In the genomic region with DNA sequence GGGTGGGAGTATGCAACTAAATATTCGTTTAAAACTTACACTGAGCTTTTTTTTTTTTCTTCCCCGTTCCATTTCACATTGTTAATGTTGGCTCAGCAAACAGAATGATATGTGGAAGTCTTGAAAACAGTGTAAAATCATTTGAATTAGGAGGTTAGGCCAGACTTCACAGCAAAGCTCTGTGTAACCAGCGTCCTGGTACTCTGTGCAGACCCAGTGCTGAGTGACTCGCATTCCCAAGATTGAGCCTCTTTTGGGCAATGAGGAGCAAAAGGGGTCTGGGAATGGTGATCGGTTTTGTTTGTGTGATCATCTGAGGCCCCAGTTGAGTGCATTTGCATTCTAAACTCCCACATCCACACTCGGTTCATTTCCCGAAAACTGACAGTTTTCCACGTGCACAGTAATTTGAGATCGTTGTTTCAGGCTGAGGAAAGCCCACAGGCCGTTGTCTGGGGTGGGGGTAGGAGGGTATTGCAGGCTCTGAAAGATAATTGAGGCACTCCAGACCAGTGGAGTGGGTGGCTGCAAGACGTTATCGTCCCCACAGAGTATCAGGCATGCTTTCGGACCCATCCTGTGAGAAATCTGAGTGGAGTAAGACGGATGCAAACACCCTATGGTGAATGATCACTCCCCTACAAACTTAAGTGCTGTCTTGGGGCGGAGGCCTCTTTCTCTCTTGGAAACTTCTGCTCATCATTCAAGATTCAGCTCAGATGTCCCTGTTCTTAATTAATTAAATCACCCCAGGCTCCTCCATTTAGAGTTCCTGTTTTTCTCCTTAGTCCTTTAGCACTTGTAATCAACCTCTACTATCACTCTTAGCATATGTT, we compare ENCODE assay signal across 11 cellular contexts.
DNase-seq lines count a peak whose midpoint lies in the region; ATAC-seq and TF ChIP-seq lines count a peak whose summit lies in the region.
"Had no signal": no experiment of that assay in that cellular context is flagged by ENCODE, and none has a peak within 500 bp of the region (broad histone marks: within the 10 kb centered on the region; RNA-seq: fewer than 3 reads in every experiment).

No MANE protein-coding gene starts in this region.

- no peak for TF ChIP-seq POLR2A in gastrocnemius medialis (IDR thresholded peaks at IDR 0.05)

- H3K36me3 ChIP-seq in GM23338 (ENCODE audit: insufficient read depth): no peaks in the 10 kb centered on the region
- H3K36me3 ChIP-seq in WERI-Rb-1: no peaks in the 10 kb centered on the region
- no peaks in the 10 kb centered on the region for H3K36me3 ChIP-seq in left ventricle myocardium inferior
- no peaks in the 10 kb centered on the region for H3K36me3 ChIP-seq in gastrocnemius medialis

- peaks cover 41% of the 10 kb centered on the region for H3K4me1 Mint-ChIP-seq in GM23338

- H3K27me3 ChIP-seq in GM23338 (ENCODE audit: insufficient read depth) (no peaks in the 10 kb centered on the region), WERI-Rb-1 (ENCODE audit: insufficient read depth, low read depth, severe bottlenecking) (no peaks in the 10 kb centered on the region), left ventricle myocardium inferior (ENCODE audit: low read depth) (no peaks in the 10 kb centered on the region), gastrocnemius medialis (no peaks in the 10 kb centered on the region)

- no peak overlapping the region for H3K27ac Mint-ChIP-seq in GM23338
- H3K27ac Mint-ChIP-seq: activated naive CD8-positive, alpha-beta T cell had no signal

- peak; percentile 28 for ATAC-seq in GM23338
- ATAC-seq in gastrocnemius medialis: peak in 1 of 2 donors; percentile 21
- no peak for ATAC-seq in HG03565 (IDR thresholded peaks at IDR 0.05; ENCODE audit: unreplicated experiment)
- ATAC-seq in GM18870 (IDR thresholded peaks at IDR 0.05; ENCODE audit: unreplicated experiment): no peak

- H3K27ac ChIP-seq in GM23338 (ENCODE audit: low read depth) (peak overlapping the region; percentile 46), WERI-Rb-1 (peak overlapping the region; percentile 23; the same call in 1 of the 2 replicates), left ventricle myocardium inferior (replicated peaks) (peak overlapping the region; percentile 92), gastrocnemius medialis (peak overlapping the region; percentile 93 to 97 (median 94))

- peaks cover 84% of the 10 kb centered on the region for H3K4me1 ChIP-seq in GM23338 (ENCODE audit: insufficient read depth)
- peaks cover 100% of the 10 kb centered on the region for H3K4me1 ChIP-seq in left ventricle myocardium inferior
- peaks cover 100% of the 10 kb centered on the region in 2 donors for H3K4me1 ChIP-seq in gastrocnemius medialis

- peak overlapping the region; percentile 28 for H3K4me2 ChIP-seq in GM23338

- no peaks in the 10 kb centered on the region for H3K9me2 ChIP-seq in GM23338 (ENCODE audit: insufficient read depth)

- intact Hi-C loops in left ventricle myocardium inferior (cut with micrococcal nuclease): no loop called here
- intact Hi-C loops in gastrocnemius medialis (cut with DNase I; ENCODE audit: low total_unique reads): no loop called here

- H2AFZ ChIP-seq in GM23338: no peak overlapping the region

- no peaks in the 10 kb centered on the region for H3K9me3 Mint-ChIP-seq in GM23338

- no peak for TF ChIP-seq CTCF in GM23338 (conservative IDR thresholded peaks at IDR 0.05; ENCODE audit: low read depth in 2 of 2)
- no peak for TF ChIP-seq CTCF in WERI-Rb-1 (IDR thresholded peaks at IDR 0.05; ENCODE audit: low read depth, low read length)
- no peak for TF ChIP-seq CTCF in left ventricle myocardium inferior (IDR thresholded peaks at IDR 0.05; ENCODE audit: borderline replicate concordance)
- no peak for TF ChIP-seq CTCF in gastrocnemius medialis (IDR thresholded peaks at IDR 0.05 in 4 of 5, conservative IDR thresholded peaks at IDR 0.05 in 1 of 5)

- peaks cover 99% of the 10 kb centered on the region for H3K79me2 ChIP-seq in GM23338 (replicated peaks; ENCODE audit: insufficient read depth)

- H4K20me1 ChIP-seq in GM23338 (replicated peaks; ENCODE audit: insufficient read depth): peaks cover 14% of the 10 kb centered on the region

- H3K36me3 Mint-ChIP-seq in GM23338 (ENCODE audit: low read depth): no peaks in the 10 kb centered on the region
- H3K36me3 Mint-ChIP-seq: activated naive CD8-positive, alpha-beta T cell had no signal

- in situ Hi-C loops in gastrocnemius medialis (cut with MboI; ENCODE audit: low sequenced_read_pairs in 4 of 4): no loop called here

- DNase-seq in GM23338 (ENCODE audit: low spot score): peak; percentile 40
- no peak for DNase-seq in WERI-Rb-1
- DNase-seq in left ventricle myocardium inferior: no peak
- no peak for DNase-seq in gastrocnemius medialis
- no peak for DNase-seq in dedifferentiated amniotic fluid mesenchymal stem cell (ENCODE audit: extremely low spot score)
- no peak for DNase-seq in NCI-H226
- DNase-seq: NCI-H2171; stimulated activated CD4-positive, alpha-beta T cell treated with anti-CD3 and anti-CD28 coated beads, Interleukin-4, amount 100 ng/mL, for 24 hours had no signal

- H3K9me3 ChIP-seq in WERI-Rb-1 (ENCODE audit: severe bottlenecking): no peaks in the 10 kb centered on the region
- no peaks in the 10 kb centered on the region for H3K9me3 ChIP-seq in left ventricle myocardium inferior (replicated peaks)
- no peaks in the 10 kb centered on the region for H3K9me3 ChIP-seq in gastrocnemius medialis

- H3K4me3 Mint-ChIP-seq in GM23338: no peak overlapping the region

- H3F3A ChIP-seq in GM23338 (replicated peaks; ENCODE audit: low read depth): no peaks in the 10 kb centered on the region

- H3K27me3 Mint-ChIP-seq in GM23338 (ENCODE audit: insufficient read depth, low read depth, poor library complexity): no peaks in the 10 kb centered on the region
- H3K27me3 Mint-ChIP-seq: activated naive CD8-positive, alpha-beta T cell had no signal

- H3K4me3 ChIP-seq in GM23338: peak overlapping the region; percentile 6
- H3K4me3 ChIP-seq in WERI-Rb-1 (ENCODE audit: low read depth, low read length): no peak overlapping the region
- H3K4me3 ChIP-seq in left ventricle myocardium inferior: peak overlapping the region; percentile 43
- H3K4me3 ChIP-seq in gastrocnemius medialis: peak overlapping the region; percentile 9 to 34 (median 12)

TF ChIP-seq in GM23338, 12 proteins besides CTCF, POLR2A, EP300 and RAD21 (continues in another document):
- no peak for TF ChIP-seq STAT1 (IDR thresholded peaks at IDR 0.05; ENCODE audit: unreplicated experiment)
- no peak for TF ChIP-seq EZH2phosphoT487 (IDR thresholded peaks at IDR 0.05; ENCODE audit: unreplicated experiment)
- no peak for TF ChIP-seq JUNB (IDR thresholded peaks at IDR 0.05; ENCODE audit: unreplicated experiment)
- no peak for TF ChIP-seq CREB1 (CRISPR knock-in tag; IDR thresholded peaks at IDR 0.05; ENCODE audit: low read depth)
- TF ChIP-seq, protein P1, sequence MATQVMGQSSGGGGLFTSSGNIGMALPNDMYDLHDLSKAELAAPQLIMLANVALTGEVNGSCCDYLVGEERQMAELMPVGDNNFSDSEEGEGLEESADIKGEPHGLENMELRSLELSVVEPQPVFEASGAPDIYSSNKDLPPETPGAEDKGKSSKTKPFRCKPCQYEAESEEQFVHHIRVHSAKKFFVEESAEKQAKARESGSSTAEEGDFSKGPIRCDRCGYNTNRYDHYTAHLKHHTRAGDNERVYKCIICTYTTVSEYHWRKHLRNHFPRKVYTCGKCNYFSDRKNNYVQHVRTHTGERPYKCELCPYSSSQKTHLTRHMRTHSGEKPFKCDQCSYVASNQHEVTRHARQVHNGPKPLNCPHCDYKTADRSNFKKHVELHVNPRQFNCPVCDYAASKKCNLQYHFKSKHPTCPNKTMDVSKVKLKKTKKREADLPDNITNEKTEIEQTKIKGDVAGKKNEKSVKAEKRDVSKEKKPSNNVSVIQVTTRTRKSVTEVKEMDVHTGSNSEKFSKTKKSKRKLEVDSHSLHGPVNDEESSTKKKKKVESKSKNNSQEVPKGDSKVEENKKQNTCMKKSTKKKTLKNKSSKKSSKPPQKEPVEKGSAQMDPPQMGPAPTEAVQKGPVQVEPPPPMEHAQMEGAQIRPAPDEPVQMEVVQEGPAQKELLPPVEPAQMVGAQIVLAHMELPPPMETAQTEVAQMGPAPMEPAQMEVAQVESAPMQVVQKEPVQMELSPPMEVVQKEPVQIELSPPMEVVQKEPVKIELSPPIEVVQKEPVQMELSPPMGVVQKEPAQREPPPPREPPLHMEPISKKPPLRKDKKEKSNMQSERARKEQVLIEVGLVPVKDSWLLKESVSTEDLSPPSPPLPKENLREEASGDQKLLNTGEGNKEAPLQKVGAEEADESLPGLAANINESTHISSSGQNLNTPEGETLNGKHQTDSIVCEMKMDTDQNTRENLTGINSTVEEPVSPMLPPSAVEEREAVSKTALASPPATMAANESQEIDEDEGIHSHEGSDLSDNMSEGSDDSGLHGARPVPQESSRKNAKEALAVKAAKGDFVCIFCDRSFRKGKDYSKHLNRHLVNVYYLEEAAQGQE (IDR thresholded peaks at IDR 0.05; ENCODE audit: unreplicated experiment): no peak

Comparison
In these comparisons a context has a peak if more than half of its experiments do, and no peak if none do; other contexts are left out.
1. H3K27ac ChIP-seq: peak in every context shown above with its lines; median percentile 94 in gastrocnemius medialis; 92 in left ventricle myocardium inferior; 46 in GM23338; 23 in WERI-Rb-1.